ENCODE assay signal across 19 cellular contexts in genomic region chr9:13142776-13143175, GRCh38.
DNase-seq lines count a peak whose midpoint lies in the region; ATAC-seq lines count a peak whose summit lies in the region.
"Had no signal": no experiment of that assay in that cellular context is flagged by ENCODE, and none has a peak within 500 bp of the region (broad histone marks: within the 10 kb centered on the region; RNA-seq: fewer than 3 reads in every experiment).

No MANE protein-coding gene starts in this region.

- H3K36me3 ChIP-seq in ectodermal cell (ENCODE audit: control insufficient read depth, insufficient read depth, low read length) = peaks cover 10% of the 10 kb centered on the region

- H3K4me3 ChIP-seq in ectodermal cell (ENCODE audit: insufficient read depth, low read depth, low read length) = no peak overlapping the region
- H3K4me3 ChIP-seq: A549, GM12878, GM23248 had no signal

- H3K36me3 Mint-ChIP-seq in activated T-cell treated with anti-CD3 and anti-CD28 coated beads, Interleukin-2, amount 50 U/mL, for 72 hours (ENCODE audit: insufficient read depth in 2 of 2) = no peaks in the 10 kb centered on the region
- H3K36me3 Mint-ChIP-seq: IgD-negative memory B cell had no signal

- peak; percentile 35 for DNase-seq in NCI-H748 (lab: John Stamatoyannopoulos, UW; ENCODE audit: unreplicated experiment)
- DNase-seq in NCI-H748 treated with DMSO at 0.1 percent for 48 hours (lab: John Stamatoyannopoulos, UW) = no peak
- DNase-seq in pons (ENCODE audit: low spot score) = peak; percentile 74
- DNase-seq in activated T-cell treated with anti-CD3 and anti-CD28 coated beads, Interleukin-2, amount 50 U/mL, for 72 hours = no peak
- DNase-seq in cardiac septum (ENCODE audit: low spot score) = no peak
- no peak for DNase-seq in kidney glomerular epithelial cell (lab: John Stamatoyannopoulos, UW)
- DNase-seq: GDM1, GM23248, NCI-H187, NCI-H2171, NCI-H446 had no signal

- H3K27ac ChIP-seq in ectodermal cell (ENCODE audit: insufficient read depth, low read depth, low read length, poor library complexity, severe bottlenecking) = peak overlapping the region; percentile 4
- H3K27ac ChIP-seq: A549, GM23248, HL-60 had no signal

- no peaks in the 10 kb centered on the region for H3K9me3 ChIP-seq in ectodermal cell (ENCODE audit: control insufficient read depth, low read length)
- H3K9me3 ChIP-seq: A549 had no signal

- WGBS in ectodermal cell, 2 experiments = 87 to 93% methylated on average over 3 of the region's 3 CpGs

- no peak for ATAC-seq in GM18498 (IDR thresholded peaks at IDR 0.05; ENCODE audit: unreplicated experiment)
- ATAC-seq in activated T-cell treated with anti-CD3 and anti-CD28 coated beads, Interleukin-2, amount 50 U/mL, for 72 hours (replicated peaks in 1 of 2) = no peak
- ATAC-seq: A549, GM12878, HCT116, Panc1 had no signal

- H3K4me1 ChIP-seq in ectodermal cell (ENCODE audit: control insufficient read depth, insufficient read depth, low read length) = peaks cover 20% of the 10 kb centered on the region

- no peak overlapping the region for H3K27ac Mint-ChIP-seq in activated T-cell treated with anti-CD3 and anti-CD28 coated beads, Interleukin-2, amount 50 U/mL, for 72 hours
- H3K27ac Mint-ChIP-seq: IgD-negative memory B cell had no signal

- H3K4me1 Mint-ChIP-seq in activated T-cell treated with anti-CD3 and anti-CD28 coated beads, Interleukin-2, amount 50 U/mL, for 72 hours (ENCODE audit: low read depth) = no peaks in the 10 kb centered on the region
- H3K4me1 Mint-ChIP-seq: IgD-negative memory B cell had no signal

- H3K4me3 Mint-ChIP-seq in activated T-cell treated with anti-CD3 and anti-CD28 coated beads, Interleukin-2, amount 50 U/mL, for 72 hours = no peak overlapping the region
- H3K4me3 Mint-ChIP-seq: IgD-negative memory B cell had no signal

- H3K9me3 Mint-ChIP-seq in activated T-cell treated with anti-CD3 and anti-CD28 coated beads, Interleukin-2, amount 50 U/mL, for 72 hours = peaks cover 2 to 6% of the 10 kb centered on the region in 2 donors

- intact Hi-C loops in cardiac septum (cut with DNase I) = no loop called here

- H3K27me3 Mint-ChIP-seq in activated T-cell treated with anti-CD3 and anti-CD28 coated beads, Interleukin-2, amount 50 U/mL, for 72 hours (ENCODE audit: low read depth) = no peaks in the 10 kb centered on the region
- H3K27me3 Mint-ChIP-seq: IgD-negative memory B cell had no signal

- H3K27me3 ChIP-seq in ectodermal cell (ENCODE audit: control insufficient read depth, insufficient read depth, low read length, poor library complexity, severe bottlenecking) = no peaks in the 10 kb centered on the region

Comparison
In these comparisons a context has a peak if more than half of its experiments do, and no peak if none do; other contexts are left out.
1. DNase-seq: peak in NCI-H748 (single experiment) and pons (single experiment); none in NCI-H748 treated with DMSO at 0.1 percent for 48 hours (single experiment), activated T-cell treated with anti-CD3 and anti-CD28 coated beads, Interleukin-2, amount 50 U/mL, for 72 hours (0 of 2), cardiac septum (single experiment) and kidney glomerular epithelial cell (single experiment).